21 cellular contexts compared by ENCODE assay signal in the genomic region with DNA sequence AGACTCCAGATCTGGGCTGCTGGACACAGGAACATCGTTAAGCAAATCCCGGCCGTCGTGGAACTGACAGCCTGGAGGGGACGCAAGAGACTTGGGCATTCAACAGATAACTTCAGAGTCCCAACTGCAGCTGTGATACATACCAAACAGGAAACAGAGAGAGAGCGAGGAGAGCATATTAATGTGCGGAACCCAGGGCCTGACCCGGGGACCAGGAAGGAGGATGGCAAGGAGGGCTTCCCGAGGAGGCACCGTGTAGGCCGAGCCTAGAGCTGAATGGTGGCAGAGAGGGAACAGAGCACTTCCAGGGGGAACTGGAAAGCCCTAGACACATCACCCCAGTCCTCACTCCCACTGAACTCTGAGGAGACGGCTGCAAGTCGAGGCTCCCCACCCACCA.
DNase-seq lines count a peak whose midpoint lies in the region; ATAC-seq, FAIRE-seq and TF ChIP-seq lines count a peak whose summit lies in the region.
"Had no signal": no experiment of that assay in that cellular context is flagged by ENCODE, and none has a peak within 500 bp of the region (broad histone marks: within the 10 kb centered on the region; RNA-seq: fewer than 3 reads in every experiment).

No MANE protein-coding gene starts in this region.

- no peak for DNase-seq in kidney
- DNase-seq in naive thymus-derived CD4-positive, alpha-beta T cell: no peak
- DNase-seq in WERI-Rb-1: no peak
- DNase-seq: activated CD4-positive, alpha-beta T cell treated with anti-CD3 and anti-CD28 coated beads, Interleukin-2, amount 50 U/mL, for 1 hour; activated naive CD4-positive, alpha-beta T cell treated with Interleukin-2 at 50 U/mL for 16 hours; Caco-2; EL; erythroblast; midbrain; NCI-H1930; NCI-H524; SHP77 treated with DMSO at 0.1 percent for 48 hours; T-cell had no signal

- TF ChIP-seq CTCF in GM12872 (IDR thresholded peaks at IDR 0.05; ENCODE audit: insufficient read depth, low read depth, low read length) (peak; percentile 44), kidney (IDR thresholded peaks at IDR 0.05; ENCODE audit: borderline replicate concordance, extremely low read depth, insufficient read depth) (peak; percentile 28), WERI-Rb-1 (IDR thresholded peaks at IDR 0.05; ENCODE audit: low read depth, low read length) (no peak)

- H3K4me1 Mint-ChIP-seq in IgD-negative memory B cell: peaks cover 52 to 53% (median 53%) of the 10 kb centered on the region in 3 donors
- H3K4me1 Mint-ChIP-seq in stimulated activated memory B cell treated with anti-CD40 and anti-IgM and Interleukin-4, amounts not matched to agents 10 μg/mL and 1 μg/mL and 100 μg/mL, for 72 hours: peaks cover 70% of the 10 kb centered on the region
- H3K4me1 Mint-ChIP-seq in naive thymus-derived CD4-positive, alpha-beta T cell: peaks cover 0 to 6% (median under 1%) of the 10 kb centered on the region in 7 donors

- peak overlapping the region; percentile 44 to 89 (median 84) for H3K4me3 Mint-ChIP-seq in IgD-negative memory B cell
- H3K4me3 Mint-ChIP-seq in stimulated activated memory B cell treated with anti-CD40 and anti-IgM and Interleukin-4, amounts not matched to agents 10 μg/mL and 1 μg/mL and 100 μg/mL, for 72 hours: peak overlapping the region; percentile 13
- H3K4me3 Mint-ChIP-seq in naive thymus-derived CD4-positive, alpha-beta T cell: no peak overlapping the region
- H3K4me3 Mint-ChIP-seq: T-cell had no signal

- H3K9me3 ChIP-seq in kidney (ENCODE audit: control insufficient read depth in 1 of 2, low read length in 2 of 2) (peaks cover 0 to 6% of the 10 kb centered on the region in 2 donors), WERI-Rb-1 (ENCODE audit: severe bottlenecking) (no peaks in the 10 kb centered on the region)
- H3K9me3 ChIP-seq in naive thymus-derived CD4-positive, alpha-beta T cell (ENCODE audit: control insufficient read depth in 2 of 3, low read length in 3 of 3): peaks cover 0 to 15% (median 5%) of the 10 kb centered on the region in 3 experiments

- no peaks in the 10 kb centered on the region for H3K36me3 ChIP-seq in kidney (ENCODE audit: control insufficient read depth in 1 of 2, insufficient read depth in 2 of 2, low read length in 2 of 2)
- peaks cover 0 to 6% (median 0%) of the 10 kb centered on the region in 3 experiments for H3K36me3 ChIP-seq in naive thymus-derived CD4-positive, alpha-beta T cell (ENCODE audit: control insufficient read depth in 2 of 3, insufficient read depth in 3 of 3, low read length in 3 of 3)
- no peaks in the 10 kb centered on the region for H3K36me3 ChIP-seq in WERI-Rb-1
- H3K36me3 ChIP-seq: thoracic aorta had no signal

- peaks cover 6% of the 10 kb centered on the region in 2 donors for H3K4me1 ChIP-seq in kidney (ENCODE audit: control insufficient read depth in 1 of 2, insufficient read depth in 1 of 2, low read depth in 1 of 2, low read length in 2 of 2)
- H3K4me1 ChIP-seq in naive thymus-derived CD4-positive, alpha-beta T cell (ENCODE audit: control insufficient read depth in 2 of 2, insufficient read depth in 2 of 2, low read length in 2 of 2): no peaks in the 10 kb centered on the region

- peak overlapping the region; percentile 91 to 96 (median 92) for H3K27ac Mint-ChIP-seq in IgD-negative memory B cell
- H3K27ac Mint-ChIP-seq in stimulated activated memory B cell treated with anti-CD40 and anti-IgM and Interleukin-4, amounts not matched to agents 10 μg/mL and 1 μg/mL and 100 μg/mL, for 72 hours: peak overlapping the region; percentile 95
- H3K27ac Mint-ChIP-seq in naive thymus-derived CD4-positive, alpha-beta T cell: no peak overlapping the region

- H3K27me3 Mint-ChIP-seq in IgD-negative memory B cell: peaks cover under 1% of the 10 kb centered on the region
- no peaks in the 10 kb centered on the region for H3K27me3 Mint-ChIP-seq in stimulated activated memory B cell treated with anti-CD40 and anti-IgM and Interleukin-4, amounts not matched to agents 10 μg/mL and 1 μg/mL and 100 μg/mL, for 72 hours
- H3K27me3 Mint-ChIP-seq in naive thymus-derived CD4-positive, alpha-beta T cell: no peaks in the 10 kb centered on the region
- H3K27me3 Mint-ChIP-seq: T-cell had no signal

- H3K36me3 Mint-ChIP-seq in IgD-negative memory B cell: peaks cover 13% of the 10 kb centered on the region
- peaks cover 48% of the 10 kb centered on the region for H3K36me3 Mint-ChIP-seq in stimulated activated memory B cell treated with anti-CD40 and anti-IgM and Interleukin-4, amounts not matched to agents 10 μg/mL and 1 μg/mL and 100 μg/mL, for 72 hours
- H3K36me3 Mint-ChIP-seq in naive thymus-derived CD4-positive, alpha-beta T cell: peaks cover 4 to 42% (median 20%) of the 10 kb centered on the region in 5 donors

- no peak for FAIRE-seq in kidney (lab: Jason Lieb, UNC)
- FAIRE-seq: frontal cortex, GM12892 had no signal

- peaks cover 0 to 2% (median 0%) of the 10 kb centered on the region in 3 donors for H3K9me3 Mint-ChIP-seq in IgD-negative memory B cell
- H3K9me3 Mint-ChIP-seq in stimulated activated memory B cell treated with anti-CD40 and anti-IgM and Interleukin-4, amounts not matched to agents 10 μg/mL and 1 μg/mL and 100 μg/mL, for 72 hours: peaks cover 12% of the 10 kb centered on the region
- peaks cover 3 to 33% (median 12%) of the 10 kb centered on the region in 11 donors for H3K9me3 Mint-ChIP-seq in naive thymus-derived CD4-positive, alpha-beta T cell

- no peak overlapping the region for H3K27ac ChIP-seq in kidney (ENCODE audit: low read depth in 2 of 2, low read length in 2 of 2)
- H3K27ac ChIP-seq in naive thymus-derived CD4-positive, alpha-beta T cell (ENCODE audit: low read depth, low read length): no peak overlapping the region
- no peak overlapping the region for H3K27ac ChIP-seq in WERI-Rb-1
- H3K27ac ChIP-seq: HL-60, thoracic aorta had no signal

- POLR2A ChIA-PET in naive thymus-derived CD4-positive, alpha-beta T cell (lab: Charles Lee): no interaction called here

- intact Hi-C loops in kidney (cut with DNase I): no loop called here
- intact Hi-C loops in naive thymus-derived CD4-positive, alpha-beta T cell (cut with micrococcal nuclease): no loop called here

- no peak overlapping the region for H3K9ac ChIP-seq in kidney (ENCODE audit: low read length in 2 of 2)

- CTCF ChIA-PET in naive thymus-derived CD4-positive, alpha-beta T cell (lab: Charles Lee): no interaction called here

- peak; percentile 34 for ATAC-seq in stimulated activated memory B cell treated with anti-CD40 and anti-IgM and Interleukin-4, amounts not matched to agents 10 μg/mL and 1 μg/mL and 100 μg/mL, for 72 hours
- ATAC-seq in naive thymus-derived CD4-positive, alpha-beta T cell: no peak
- ATAC-seq in HG02884 (IDR thresholded peaks at IDR 0.05; ENCODE audit: unreplicated experiment): no peak
- ATAC-seq: T-cell had no signal

- no peaks in the 10 kb centered on the region for H3K27me3 ChIP-seq in naive thymus-derived CD4-positive, alpha-beta T cell (ENCODE audit: control insufficient read depth in 2 of 2, insufficient read depth in 2 of 2, low read length in 2 of 2)
- no peaks in the 10 kb centered on the region for H3K27me3 ChIP-seq in WERI-Rb-1 (ENCODE audit: insufficient read depth, low read depth, severe bottlenecking)

- H3K4me3 ChIP-seq in kidney (ENCODE audit: low read length in 2 of 2) (no peak overlapping the region), WERI-Rb-1 (ENCODE audit: low read depth, low read length) (no peak overlapping the region)
- no peak overlapping the region for H3K4me3 ChIP-seq in naive thymus-derived CD4-positive, alpha-beta T cell (ENCODE audit: low read length)
- H3K4me3 ChIP-seq: thoracic aorta had no signal

Comparison
In these comparisons a context has a peak if more than half of its experiments do, and no peak if none do; other contexts are left out.
1. H3K27ac Mint-ChIP-seq: peak in IgD-negative memory B cell (3 of 3) and stimulated activated memory B cell treated with anti-CD40 and anti-IgM and Interleukin-4, amounts not matched to agents 10 μg/mL and 1 μg/mL and 100 μg/mL, for 72 hours (single experiment); none in naive thymus-derived CD4-positive, alpha-beta T cell (0 of 9).
2. H3K4me3 Mint-ChIP-seq: peak in IgD-negative memory B cell (4 of 4) and stimulated activated memory B cell treated with anti-CD40 and anti-IgM and Interleukin-4, amounts not matched to agents 10 μg/mL and 1 μg/mL and 100 μg/mL, for 72 hours (single experiment); none in naive thymus-derived CD4-positive, alpha-beta T cell (0 of 10).